1 cellular context compared by ENCODE assay signal in genomic region chr9:127943746-127944145, GRCh38.
A peak's percentile ranks its signal among the peaks of the same experiment; 100 is the strongest.
TF ChIP-seq lines count a peak whose summit lies in the region.

No MANE protein-coding gene starts in this region.

TF ChIP-seq in HepG2, 621 proteins besides CTCF, POLR2A, EP300 and RAD21 (continued from another document and continues in another):
- TF ChIP-seq HIC2 (CRISPR knock-in tag; IDR thresholded peaks at IDR 0.05; ENCODE audit: low read depth) (no peak), SP140L (CRISPR knock-in tag; IDR thresholded peaks at IDR 0.05; ENCODE audit: borderline replicate concordance) (no peak), ZBTB14 (CRISPR knock-in tag; IDR thresholded peaks at IDR 0.05) (no peak), GLI4 (CRISPR knock-in tag; IDR thresholded peaks at IDR 0.05; ENCODE audit: borderline replicate concordance) (no peak), ZNF629 (CRISPR knock-in tag; conservative IDR thresholded peaks at IDR 0.05) (no peak), HMGA1 (CRISPR knock-in tag; conservative IDR thresholded peaks at IDR 0.05) (no peak), MZF1 (CRISPR knock-in tag; IDR thresholded peaks at IDR 0.05; ENCODE audit: borderline replicate concordance) (no peak), HOXA7 (CRISPR knock-in tag; IDR thresholded peaks at IDR 0.05) (no peak), HBP1 (CRISPR knock-in tag; IDR thresholded peaks at IDR 0.05; ENCODE audit: low read depth) (no peak), SP5 (CRISPR knock-in tag; IDR thresholded peaks at IDR 0.05; ENCODE audit: borderline replicate concordance, low read depth) (0 out of 2 replicates have a peak, but pooled peaks have one; percentile 33), IKZF5 (CRISPR knock-in tag; IDR thresholded peaks at IDR 0.05) (no peak), ZNF776 (CRISPR knock-in tag; IDR thresholded peaks at IDR 0.05) (no peak), ZSCAN20 (CRISPR knock-in tag; IDR thresholded peaks at IDR 0.05; ENCODE audit: borderline replicate concordance) (no peak), E2F5 (CRISPR knock-in tag; conservative IDR thresholded peaks at IDR 0.05) (no peak), ATF1 (CRISPR knock-in tag; IDR thresholded peaks at IDR 0.05) (no peak), CHD2 (IDR thresholded peaks at IDR 0.05; ENCODE audit: low read depth, low read length) (no peak), ARID5B (CRISPR knock-in tag; IDR thresholded peaks at IDR 0.05) (no peak; the same call in 1 of the 2 replicates), ZBTB38 (CRISPR knock-in tag; IDR thresholded peaks at IDR 0.05) (peak; percentile 92), ZBTB7B (CRISPR knock-in tag; IDR thresholded peaks at IDR 0.05) (no peak), KLF9 (CRISPR knock-in tag; IDR thresholded peaks at IDR 0.05; ENCODE audit: low read depth) (no peak), ZNF660 (CRISPR knock-in tag; IDR thresholded peaks at IDR 0.05; ENCODE audit: borderline replicate concordance, low read depth) (no peak), NFE2L2 (IDR thresholded peaks at IDR 0.05; ENCODE audit: low read length) (no peak), NFRKB (IDR thresholded peaks at IDR 0.05) (no peak), HMG20B (CRISPR knock-in tag; conservative IDR thresholded peaks at IDR 0.05) (no peak), PCBP1 (IDR thresholded peaks at IDR 0.05; ENCODE audit: borderline replicate concordance, low read depth, low read length) (0 out of 2 replicates have a peak, but pooled peaks have one; percentile 54), ZNF224 (CRISPR knock-in tag; IDR thresholded peaks at IDR 0.05) (no peak), KDM3A (CRISPR knock-in tag; IDR thresholded peaks at IDR 0.05; ENCODE audit: low read depth) (no peak), FOXK2 (IDR thresholded peaks at IDR 0.05) (no peak), RBM22 (optimal IDR thresholded peaks at IDR 0.05; ENCODE audit: low read length) (peak; percentile 66), EHMT2 (IDR thresholded peaks at IDR 0.05; ENCODE audit: borderline replicate concordance, low read depth, low read length) (no peak), KDM4B (CRISPR knock-in tag; IDR thresholded peaks at IDR 0.05) (no peak), THRA (CRISPR knock-in tag; IDR thresholded peaks at IDR 0.05; ENCODE audit: borderline replicate concordance) (no peak), NRL (CRISPR knock-in tag; IDR thresholded peaks at IDR 0.05; ENCODE audit: borderline replicate concordance) (no peak), ZNF615 (CRISPR knock-in tag; IDR thresholded peaks at IDR 0.05; ENCODE audit: borderline replicate concordance) (no peak), SAP130 (CRISPR knock-in tag; IDR thresholded peaks at IDR 0.05; ENCODE audit: low read depth) (peak; percentile 44; the same call in 1 of the 2 replicates), MIXL1 (CRISPR knock-in tag; IDR thresholded peaks at IDR 0.05) (no peak), SMARCE1 (IDR thresholded peaks at IDR 0.05; ENCODE audit: borderline replicate concordance) (no peak), SMC3 (IDR thresholded peaks at IDR 0.05; ENCODE audit: low read length) (peak; percentile 47; the same call in 1 of the 2 replicates), ZC3H13 (CRISPR knock-in tag; IDR thresholded peaks at IDR 0.05) (no peak), ZNF232 (CRISPR knock-in tag; IDR thresholded peaks at IDR 0.05; ENCODE audit: borderline replicate concordance) (no peak), GZF1 (CRISPR knock-in tag; IDR thresholded peaks at IDR 0.05) (no peak), ZBTB39 (CRISPR knock-in tag; IDR thresholded peaks at IDR 0.05) (no peak), ZGPAT (CRISPR knock-in tag; IDR thresholded peaks at IDR 0.05) (no peak), GFI1 (CRISPR knock-in tag; IDR thresholded peaks at IDR 0.05; ENCODE audit: borderline replicate concordance) (no peak), ZNF710 (CRISPR knock-in tag; IDR thresholded peaks at IDR 0.05; ENCODE audit: borderline replicate concordance) (no peak), ZMAT3 (CRISPR knock-in tag; conservative IDR thresholded peaks at IDR 0.05) (no peak)
